ENCODE assay signal across 8 cellular contexts in genomic region chr5:76716456-76717157, GRCh38. TPM values are rescaled to one million over a fixed set of nuclear protein-coding genes. Genes with fewer than 3 reads are reported as not detected.
DNase-seq lines count a peak whose midpoint lies in the region; ATAC-seq and TF ChIP-seq lines count a peak whose summit lies in the region.

No MANE protein-coding gene starts in this region.

- no peaks in the 10 kb centered on the region for H3K27me3 ChIP-seq in PC-9 (ENCODE audit: insufficient read depth, low read depth)
- H3K27me3 ChIP-seq in mononuclear cell (ENCODE audit: insufficient read depth, low read length): peaks cover 27% of the 10 kb centered on the region

- H3K9me3 ChIP-seq in PC-9 (ENCODE audit: insufficient read depth, low read depth): no peaks in the 10 kb centered on the region
- no peaks in the 10 kb centered on the region for H3K9me3 ChIP-seq in mononuclear cell (ENCODE audit: low read depth, low read length)

- TF ChIP-seq CTCF in PC-9 (conservative IDR thresholded peaks at IDR 0.05): no peak

- no peaks in the 10 kb centered on the region for H3K9me2 ChIP-seq in PC-9 (ENCODE audit: insufficient read depth)

- DNase-seq in ELR (ENCODE audit: low read depth): peak; percentile 30
- no peak for DNase-seq in PC-9
- DNase-seq in cerebellar cortex (ENCODE audit: low spot score): peak; percentile 42
- no peak for DNase-seq in SHP77 treated with DMSO at 0.1 percent for 48 hours (lab: John Stamatoyannopoulos, UW)
- no peak for DNase-seq in kidney tubule cell (ENCODE audit: low spot score)

- intact Hi-C loops in PC-9 (cut with micrococcal nuclease; ENCODE audit: unreplicated experiment): loop anchor here (1.0 to 10.0 kb wide), 2 partner anchors 58 to 148 kb away; no protein-coding TSS in a partner anchor

- POLR2A ChIA-PET in PC-9 (lab: Charles Lee; ENCODE audit: unreplicated experiment): no interaction called here

- no peaks in the 10 kb centered on the region for H3K36me3 ChIP-seq in PC-9 (ENCODE audit: low read depth)

- H3K79me2 ChIP-seq in PC-9 (ENCODE audit: low read depth): no peaks in the 10 kb centered on the region

- H2AFZ ChIP-seq in PC-9: peak overlapping the region; percentile 97

- no peak overlapping the region for H3K27ac ChIP-seq in PC-9

- CTCF ChIA-PET in PC-9 (lab: Charles Lee): no interaction called here

- peak overlapping the region; percentile 87 for H3K4me3 ChIP-seq in PC-9
- H3K4me3 ChIP-seq in mononuclear cell (ENCODE audit: low read length): peak overlapping the region; percentile 53

- H3K4me1 ChIP-seq in PC-9 (replicated peaks; ENCODE audit: insufficient read depth): no peaks in the 10 kb centered on the region; the same call in 1 of the 2 replicates
- peaks cover 32% of the 10 kb centered on the region for H3K4me1 ChIP-seq in mononuclear cell (ENCODE audit: insufficient read depth, low read length)

- H3K4me2 ChIP-seq in PC-9: peak overlapping the region; percentile 99

- H3F3A ChIP-seq in PC-9 (ENCODE audit: insufficient read depth, low read depth): no peaks in the 10 kb centered on the region

- ATAC-seq in HG03378 (IDR thresholded peaks at IDR 0.05; ENCODE audit: unreplicated experiment) (no peak), HG03432 (IDR thresholded peaks at IDR 0.05; ENCODE audit: unreplicated experiment) (no peak)

- BruUV-seq in PC-9 (replicated peaks; lab: Mats Ljungman, UMichigan): TSS peak; percentile 31

- H4K20me1 ChIP-seq in PC-9 (ENCODE audit: insufficient read depth): no peaks in the 10 kb centered on the region

RNA-seq across cellular contexts. Expression of gene F2R, which starts 0.7 kb away (rescaled TPM):
- total RNA-seq in PC-9 (2021): 3.6 and 3.9 TPM in 2 replicates
- 14.2 TPM for total RNA-seq in mononuclear cell

Comparison
In these comparisons a context has a peak if more than half of its experiments do, and no peak if none do; other contexts are left out.
1. DNase-seq: peak in ELR (single experiment) and cerebellar cortex (single experiment); none in PC-9 (0 of 2), SHP77 treated with DMSO at 0.1 percent for 48 hours (single experiment) and kidney tubule cell (single experiment).